8 cellular contexts compared by ENCODE assay signal in the genomic region with DNA sequence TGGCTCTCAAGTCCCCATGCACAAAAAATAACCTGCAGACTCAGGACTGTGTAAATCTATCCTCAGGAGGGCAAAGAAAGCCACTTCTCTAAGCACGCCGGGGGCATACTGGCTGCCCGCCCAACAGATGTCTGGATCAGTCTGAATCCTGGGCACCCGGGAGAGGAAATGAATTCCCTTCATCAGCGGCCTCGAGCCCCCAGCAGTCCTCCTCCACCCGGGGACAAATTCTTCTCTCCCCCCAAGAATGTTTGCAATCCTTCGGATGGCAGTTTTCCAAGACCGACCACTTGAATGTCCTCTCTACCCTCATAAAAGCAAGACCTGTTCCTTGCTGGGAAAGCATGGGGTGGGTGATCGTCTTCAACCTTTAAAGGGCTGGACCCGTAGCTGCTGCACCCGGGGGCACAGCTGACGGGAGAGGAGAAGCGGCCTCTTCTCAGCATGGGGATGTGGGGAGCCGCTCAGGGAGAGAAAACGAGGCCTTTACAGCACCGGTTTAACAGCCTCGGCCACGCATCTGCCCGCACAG. TPM values are rescaled to one million over a fixed set of nuclear protein-coding genes. Genes with fewer than 3 reads are reported as not detected.
DNase-seq lines count a peak whose midpoint lies in the region; FAIRE-seq and TF ChIP-seq lines count a peak whose summit lies in the region.

No MANE protein-coding gene starts in this region.

- intact Hi-C loops in dorsolateral prefrontal cortex (cut with DNase I) = loop anchor here (1.0 to 5.0 kb wide), 7 partner anchors 22 to 277 kb away; a partner anchor contains a TSS

- H3K9ac ChIP-seq in MM.1S (ENCODE audit: low read length) = peak overlapping the region; percentile 67

- H3K27me3 ChIP-seq in MM.1S (replicated peaks; ENCODE audit: insufficient read depth, low read length) (no peaks in the 10 kb centered on the region), dorsolateral prefrontal cortex (no peaks in the 10 kb centered on the region)

- peaks cover 21% of the 10 kb centered on the region for H3K4me1 ChIP-seq in MM.1S (ENCODE audit: low read length)

- no peaks in the 10 kb centered on the region for H4K20me1 ChIP-seq in MM.1S (ENCODE audit: insufficient read depth, low read length)

- H2AFZ ChIP-seq in MM.1S (ENCODE audit: low read length) = peak overlapping the region; percentile 94

- no peak overlapping the region for H3K27ac Mint-ChIP-seq in T-helper 2 cell treated with Interferon-gamma antibody and Interleukin-4, amounts not matched to agents 5 μg/mL and 100 μg/mL, for 36 hours
- H3K27ac Mint-ChIP-seq in neural crest cell (ENCODE audit: unreplicated experiment) = peak overlapping the region; percentile 57

- H3K9me3 ChIP-seq in MM.1S (replicated peaks; ENCODE audit: insufficient read depth, low read length) = no peaks in the 10 kb centered on the region

- no peaks in the 10 kb centered on the region for H3K36me3 ChIP-seq in MM.1S (replicated peaks; ENCODE audit: insufficient read depth, low read length)

- H3K4me1 Mint-ChIP-seq in T-helper 2 cell treated with Interferon-gamma antibody and Interleukin-4, amounts not matched to agents 5 μg/mL and 100 μg/mL, for 36 hours (ENCODE audit: low read depth) = peaks cover 32% of the 10 kb centered on the region
- H3K4me1 Mint-ChIP-seq in neural crest cell = peaks cover 9% of the 10 kb centered on the region

- H3F3A ChIP-seq in MM.1S (ENCODE audit: insufficient read depth, low read length) = no peaks in the 10 kb centered on the region

- no peaks in the 10 kb centered on the region for H3K79me2 ChIP-seq in MM.1S (ENCODE audit: low read length)

- no peaks in the 10 kb centered on the region for H3K9me2 ChIP-seq in MM.1S (replicated peaks; ENCODE audit: insufficient read depth, low read length)

- DNase-seq in T-helper 2 cell treated with Interferon-gamma antibody and Interleukin-4, amounts not matched to agents 5 μg/mL and 100 μg/mL, for 36 hours (ENCODE audit: low spot score) = no peak
- no peak for DNase-seq in T-helper 2 cell
- DNase-seq in MM.1S = no peak
- no peak for DNase-seq in dorsolateral prefrontal cortex
- no peak for DNase-seq in neural crest cell (ENCODE audit: low read depth, low spot score)
- no peak for DNase-seq in D721Med (ENCODE audit: insufficient read length, low spot score)
- DNase-seq in RKO (ENCODE audit: low spot score) = no peak
- no peak for DNase-seq in NK-92 (lab: John Stamatoyannopoulos, UW; ENCODE audit: unreplicated experiment)

- no peak for FAIRE-seq in D721Med (lab: Jason Lieb, UNC)

- H3K4me2 ChIP-seq in MM.1S (ENCODE audit: low read depth, low read length) = peak overlapping the region; percentile 97

- H3K27me3 Mint-ChIP-seq in T-helper 2 cell treated with Interferon-gamma antibody and Interleukin-4, amounts not matched to agents 5 μg/mL and 100 μg/mL, for 36 hours (ENCODE audit: low read depth) = no peaks in the 10 kb centered on the region
- peaks cover 38% of the 10 kb centered on the region for H3K27me3 Mint-ChIP-seq in neural crest cell (ENCODE audit: low read depth)

- H3K27ac ChIP-seq in MM.1S (ENCODE audit: low read length) (no peak overlapping the region), dorsolateral prefrontal cortex (peak overlapping the region in 49 of 59 donors; percentile 5 to 90 (median 72))

- H3K9me3 Mint-ChIP-seq in T-helper 2 cell treated with Interferon-gamma antibody and Interleukin-4, amounts not matched to agents 5 μg/mL and 100 μg/mL, for 36 hours = no peaks in the 10 kb centered on the region
- no peaks in the 10 kb centered on the region for H3K9me3 Mint-ChIP-seq in neural crest cell

- peak overlapping the region; percentile 93 for H3K4me3 Mint-ChIP-seq in T-helper 2 cell treated with Interferon-gamma antibody and Interleukin-4, amounts not matched to agents 5 μg/mL and 100 μg/mL, for 36 hours
- H3K4me3 Mint-ChIP-seq in neural crest cell = peak overlapping the region; percentile 74

- no peaks in the 10 kb centered on the region for H3K36me3 Mint-ChIP-seq in T-helper 2 cell treated with Interferon-gamma antibody and Interleukin-4, amounts not matched to agents 5 μg/mL and 100 μg/mL, for 36 hours (ENCODE audit: low read depth)
- no peaks in the 10 kb centered on the region for H3K36me3 Mint-ChIP-seq in neural crest cell (ENCODE audit: low read depth)

- peak overlapping the region; percentile 79 for H3K4me3 ChIP-seq in MM.1S (ENCODE audit: low read length)
- H3K4me3 ChIP-seq in dorsolateral prefrontal cortex = peak overlapping the region; percentile 48 to 98 (median 79)

- TF ChIP-seq CTCF in MM.1S (IDR thresholded peaks at IDR 0.05; ENCODE audit: low read length) = no peak
- TF ChIP-seq CTCF in dorsolateral prefrontal cortex (IDR thresholded peaks at IDR 0.05 in 54 of 56, conservative IDR thresholded peaks at IDR 0.05 in 2 of 56; ENCODE audit: low read depth in 1 of 56, partially characterized antibody in 56 of 56) = no peak
- TF ChIP-seq CTCF in neural crest cell (conservative IDR thresholded peaks at IDR 0.05) = no peak
- no peak for TF ChIP-seq CTCF in D721Med (IDR thresholded peaks at IDR 0.05; ENCODE audit: insufficient read depth, missing control alignments)

RNA-seq across cellular contexts. Expression of a gene that starts 9.4 kb away (rescaled TPM):
- total RNA-seq in dorsolateral prefrontal cortex (10 to 100 TPM in 119 of 120 experiments, 1 to 10 TPM in 1; 9.6 to 38.2 (median 18.5) TPM), neural crest cell (19.4 and 20.3 TPM in 2 replicates)

RNA-seq across cellular contexts. Expression of a gene that starts 21.9 kb away (rescaled TPM):
- 10 to 100 TPM in 14 of 120 experiments, 1 to 10 TPM in 106; 5.2 to 13.5 (median 7.6) TPM for total RNA-seq in dorsolateral prefrontal cortex
- 6.3 and 6.7 TPM in 2 replicates for total RNA-seq in neural crest cell
